In the genomic region with DNA sequence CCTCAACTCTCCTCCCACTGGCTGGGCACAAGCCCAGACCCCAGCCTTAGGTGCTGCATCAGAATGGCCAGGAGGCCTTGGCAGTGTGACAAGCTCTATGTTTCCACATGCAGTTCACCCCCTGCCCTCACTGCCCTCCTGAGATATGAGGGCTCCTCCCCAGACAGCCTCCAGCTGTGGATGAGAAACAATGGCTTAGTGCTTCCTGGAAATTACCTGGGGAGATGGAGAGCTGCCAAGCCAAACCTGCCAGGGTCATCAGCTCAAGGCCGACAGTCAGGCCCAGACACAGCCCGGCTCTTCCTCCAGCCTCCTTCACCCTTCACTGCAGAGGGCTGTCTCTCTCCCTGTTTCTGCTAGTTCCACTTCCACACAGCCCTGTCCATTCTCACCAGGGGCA, we compare ENCODE assay signal across 12 cellular contexts.
DNase-seq lines count a peak whose midpoint lies in the region; ATAC-seq and FAIRE-seq lines count a peak whose summit lies in the region.
"Had no signal": no experiment of that assay in that cellular context is flagged by ENCODE, and none has a peak within 500 bp of the region (broad histone marks: within the 10 kb centered on the region; RNA-seq: fewer than 3 reads in every experiment).

No MANE protein-coding gene starts in this region.

- FAIRE-seq in small intestine (lab: Jason Lieb, UNC): no peak
- FAIRE-seq: A204.1 had no signal

- WGBS in small intestine, 3 donors: 0 to 56% (median 47%) methylated on average over 2 of the region's 2 CpGs

- H3K27me3 ChIP-seq in small intestine (ENCODE audit: control insufficient read depth in 2 of 2, insufficient read depth in 2 of 2, low read length in 2 of 2): no peaks in the 10 kb centered on the region

- H3K27ac ChIP-seq in small intestine (ENCODE audit: low read depth in 1 of 2, low read length in 1 of 2): no peak overlapping the region

- H3K9me3 ChIP-seq in small intestine (ENCODE audit: control insufficient read depth, low read depth): no peaks in the 10 kb centered on the region

- no peak overlapping the region for H3K4me3 ChIP-seq in small intestine (ENCODE audit: low read depth in 1 of 2, low read length in 2 of 2)

- peaks cover 0 to 2% of the 10 kb centered on the region in 2 donors for H3K4me1 ChIP-seq in small intestine (ENCODE audit: control insufficient read depth in 2 of 2, insufficient read depth in 1 of 2, low read depth in 1 of 2, low read length in 1 of 2)

- H3K36me3 ChIP-seq in small intestine (ENCODE audit: control insufficient read depth in 2 of 2, insufficient read depth in 2 of 2, low read length in 2 of 2): no peaks in the 10 kb centered on the region

- no peak for ATAC-seq in HG03469 (IDR thresholded peaks at IDR 0.05; ENCODE audit: unreplicated experiment)
- no peak for ATAC-seq in stimulated activated naive CD8-positive, alpha-beta T cell treated with anti-CD3 and anti-CD28 coated beads, Interleukin-15, Interleukin-2, amounts not matched to agents 100 U/mL and 50 U/mL, for 24 hours

- peak; percentile 42 for DNase-seq in NCI-H748 (lab: John Stamatoyannopoulos, UW; ENCODE audit: unreplicated experiment)
- DNase-seq in NCI-H748 treated with DMSO at 0.1 percent for 48 hours (lab: John Stamatoyannopoulos, UW): no peak
- peak; percentile 94 for DNase-seq in RPMI7951 (ENCODE audit: low read depth)
- DNase-seq in glomerular visceral epithelial cell (ENCODE audit: extremely low spot score): peak; percentile 79
- DNase-seq in small intestine: peak; percentile 12
- DNase-seq in stimulated activated naive CD8-positive, alpha-beta T cell treated with anti-CD3 and anti-CD28 coated beads, Interleukin-15, Interleukin-2, amounts not matched to agents 100 U/mL and 50 U/mL, for 24 hours: no peak
- DNase-seq in retina: no peak
- DNase-seq: Calu3, NCI-H446, Right ventricle myocardium superior had no signal

Comparison
In these comparisons a context has a peak if more than half of its experiments do, and no peak if none do; other contexts are left out.
1. DNase-seq: peak in NCI-H748 (single experiment), RPMI7951 (single experiment), glomerular visceral epithelial cell (single experiment) and small intestine (single experiment); none in NCI-H748 treated with DMSO at 0.1 percent for 48 hours (single experiment), stimulated activated naive CD8-positive, alpha-beta T cell treated with anti-CD3 and anti-CD28 coated beads, Interleukin-15, Interleukin-2, amounts not matched to agents 100 U/mL and 50 U/mL, for 24 hours (single experiment) and retina (single experiment).